8 cellular contexts compared by ENCODE assay signal in the genomic region with DNA sequence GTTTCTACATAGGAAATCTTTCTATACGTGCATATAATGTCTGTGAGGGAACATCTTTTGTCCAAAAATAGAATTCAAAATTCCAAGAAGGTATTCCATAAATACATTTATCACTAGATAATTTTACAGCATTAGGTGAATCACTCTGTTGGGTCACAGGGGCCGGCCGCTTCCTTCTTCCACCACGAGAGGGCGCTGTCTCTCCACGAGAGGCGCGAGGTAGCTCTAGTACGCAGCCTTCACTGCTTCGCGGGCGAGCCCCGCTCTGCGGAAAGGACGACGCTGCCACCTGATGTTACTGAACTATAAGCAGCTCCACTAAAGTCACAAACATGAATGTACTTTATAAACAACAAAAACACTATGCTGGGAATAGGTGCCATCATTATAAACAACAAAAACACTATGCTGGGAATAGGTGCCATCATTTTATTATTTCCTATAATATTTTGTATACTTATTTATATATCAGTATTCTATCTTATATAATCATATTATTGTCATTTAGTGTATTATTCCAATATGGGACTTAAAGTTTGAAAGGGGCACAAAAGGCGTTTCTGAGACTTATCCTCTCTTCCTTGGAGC.
DNase-seq lines count a peak whose midpoint lies in the region; ATAC-seq and TF ChIP-seq lines count a peak whose summit lies in the region.

No MANE protein-coding gene starts in this region.

- H3K9me3 Mint-ChIP-seq in activated T-cell treated with anti-CD3 and anti-CD28 coated beads, Interleukin-2, amount 50 U/mL, for 24 hours, result no peaks in the 10 kb centered on the region
- no peaks in the 10 kb centered on the region for H3K9me3 Mint-ChIP-seq in natural killer cell treated with Interleukin-12 subunit alpha and Interleukin-12 subunit beta and Interleukin-15 and Interleukin-18, amount 100 ng/mL, for 72 hours
- H3K9me3 Mint-ChIP-seq in stimulated activated memory B cell treated with anti-CD40 and anti-IgM and Interleukin-4, amounts not matched to agents 10 μg/mL and 1 μg/mL and 100 μg/mL, for 72 hours, result no peaks in the 10 kb centered on the region

- no peak for DNase-seq in BJ (ENCODE audit: low read depth)
- DNase-seq in Kasumi-1 (lab: John Stamatoyannopoulos, UW), result peak; percentile 82 to 85
- DNase-seq in Panc1 (ENCODE audit: low read depth, low spot score), result peak; percentile 57
- DNase-seq in activated T-cell treated with anti-CD3 and anti-CD28 coated beads, Interleukin-2, amount 50 U/mL, for 24 hours, result peak; percentile 92
- peak; percentile 29 for DNase-seq in esophagus squamous epithelium (lab: John Stamatoyannopoulos, UW)
- peak; percentile 86 for DNase-seq in natural killer cell treated with Interleukin-12 subunit alpha and Interleukin-12 subunit beta and Interleukin-15 and Interleukin-18, amount 100 ng/mL, for 72 hours (ENCODE audit: low spot score)

- BruUV-seq in Panc1 (replicated peaks; lab: Mats Ljungman, UMichigan), result no TSS peak

- H3K27ac ChIP-seq in Panc1 (ENCODE audit: low read length) (no peak overlapping the region), esophagus squamous epithelium (no peak overlapping the region)

- WGBS in esophagus squamous epithelium, 2 donors, result 6% methylated on average over 17 of the region's 17 CpGs

- H3K4me3 Mint-ChIP-seq in activated T-cell treated with anti-CD3 and anti-CD28 coated beads, Interleukin-2, amount 50 U/mL, for 24 hours, result no peak overlapping the region
- no peak overlapping the region for H3K4me3 Mint-ChIP-seq in natural killer cell treated with Interleukin-12 subunit alpha and Interleukin-12 subunit beta and Interleukin-15 and Interleukin-18, amount 100 ng/mL, for 72 hours
- no peak overlapping the region for H3K4me3 Mint-ChIP-seq in stimulated activated memory B cell treated with anti-CD40 and anti-IgM and Interleukin-4, amounts not matched to agents 10 μg/mL and 1 μg/mL and 100 μg/mL, for 72 hours

- TF ChIP-seq CTCF in BJ (IDR thresholded peaks at IDR 0.05; ENCODE audit: insufficient read depth, low read depth, low read length) (peak; percentile 96), Panc1 (IDR thresholded peaks at IDR 0.05) (peak; percentile 97), esophagus squamous epithelium (IDR thresholded peaks at IDR 0.05) (peak; percentile 96 to 99 (median 98))

- CTCF ChIA-PET in BJ (lab: Yijun Ruan, JAX) (interaction anchor here (0.5 to 6.4 kb wide), 27 partner anchors 12 to 822 kb away, joined by 3 to 56 read pairs (median 4); no protein-coding TSS in a partner anchor), Panc1 (lab: Charles Lee) (interaction anchor here (0.6 to 1.4 kb wide), 11 partner anchors 37 to 1853 kb away, joined by 3 to 17 read pairs (median 4); no protein-coding TSS in a partner anchor)

- peaks cover 2% of the 10 kb centered on the region for H3K36me3 Mint-ChIP-seq in activated T-cell treated with anti-CD3 and anti-CD28 coated beads, Interleukin-2, amount 50 U/mL, for 24 hours (ENCODE audit: low read depth)
- H3K36me3 Mint-ChIP-seq in natural killer cell treated with Interleukin-12 subunit alpha and Interleukin-12 subunit beta and Interleukin-15 and Interleukin-18, amount 100 ng/mL, for 72 hours, result no peaks in the 10 kb centered on the region
- peaks cover 42% of the 10 kb centered on the region for H3K36me3 Mint-ChIP-seq in stimulated activated memory B cell treated with anti-CD40 and anti-IgM and Interleukin-4, amounts not matched to agents 10 μg/mL and 1 μg/mL and 100 μg/mL, for 72 hours

- ATAC-seq in GM19467 (IDR thresholded peaks at IDR 0.05; ENCODE audit: unreplicated experiment) (peak; percentile 87), Panc1 (peak; percentile 96)
- peak; percentile 84 to 86 for ATAC-seq in natural killer cell treated with Interleukin-12 subunit alpha and Interleukin-12 subunit beta and Interleukin-15 and Interleukin-18, amount 100 ng/mL, for 72 hours
- peak; percentile 94 for ATAC-seq in stimulated activated memory B cell treated with anti-CD40 and anti-IgM and Interleukin-4, amounts not matched to agents 10 μg/mL and 1 μg/mL and 100 μg/mL, for 72 hours

- no peaks in the 10 kb centered on the region for H3K27me3 ChIP-seq in BJ (ENCODE audit: control insufficient read depth, insufficient read depth, low read length)
- H3K27me3 ChIP-seq in Panc1 (ENCODE audit: control insufficient read depth, insufficient read depth, low read length), result peaks cover 19% of the 10 kb centered on the region
- H3K27me3 ChIP-seq in esophagus squamous epithelium, result peaks cover 0 to 11% (median 0%) of the 10 kb centered on the region in 4 donors

- H3K4me3 ChIP-seq in BJ (ENCODE audit: low read depth, low read length) (no peak overlapping the region), Panc1 (ENCODE audit: low read depth in 2 of 2, low read length in 2 of 2) (no peak overlapping the region), esophagus squamous epithelium (no peak overlapping the region)

- no peaks in the 10 kb centered on the region for H3K4me1 ChIP-seq in Panc1 (ENCODE audit: control insufficient read depth, insufficient read depth, low read length)
- no peaks in the 10 kb centered on the region for H3K4me1 ChIP-seq in esophagus squamous epithelium

- H3K36me3 ChIP-seq in BJ (ENCODE audit: control insufficient read depth, insufficient read depth, low read length) (no peaks in the 10 kb centered on the region), Panc1 (ENCODE audit: control insufficient read depth, insufficient read depth, low read length) (no peaks in the 10 kb centered on the region), esophagus squamous epithelium (no peaks in the 10 kb centered on the region)

- POLR2A ChIA-PET in BJ (lab: Charles Lee), result interaction anchor here (0.7 kb wide), 1 partner anchor 148 kb away, joined by 4 read pairs; no protein-coding TSS in a partner anchor
- POLR2A ChIA-PET in Panc1 (lab: Charles Lee), result no interaction called here

- intact Hi-C loops in Panc1 (cut with micrococcal nuclease; ENCODE audit: unreplicated experiment), result loop anchor here (1.0 to 5.0 kb wide), 3 partner anchors 58 to 703 kb away; no protein-coding TSS in a partner anchor
- intact Hi-C loops in esophagus squamous epithelium (cut with DNase I), result loop anchor here (5.0 kb wide), 1 partner anchor 683 kb away; no protein-coding TSS in a partner anchor

- in situ Hi-C loops in Panc1 (cut with HindIII; ENCODE audit: low pct_unique_long_range_greater_than_20kb, low sequenced_read_pairs), result no loop called here

- H3K9me3 ChIP-seq in Panc1 (ENCODE audit: control insufficient read depth, insufficient read depth, low read depth, low read length) (no peaks in the 10 kb centered on the region), esophagus squamous epithelium (no peaks in the 10 kb centered on the region)

- no peak for TF ChIP-seq POLR2A in esophagus squamous epithelium (IDR thresholded peaks at IDR 0.05)

- H3K27me3 Mint-ChIP-seq in activated T-cell treated with anti-CD3 and anti-CD28 coated beads, Interleukin-2, amount 50 U/mL, for 24 hours, result no peaks in the 10 kb centered on the region
- peaks cover 0 to 14% of the 10 kb centered on the region in 2 donors for H3K27me3 Mint-ChIP-seq in natural killer cell treated with Interleukin-12 subunit alpha and Interleukin-12 subunit beta and Interleukin-15 and Interleukin-18, amount 100 ng/mL, for 72 hours
- H3K27me3 Mint-ChIP-seq in stimulated activated memory B cell treated with anti-CD40 and anti-IgM and Interleukin-4, amounts not matched to agents 10 μg/mL and 1 μg/mL and 100 μg/mL, for 72 hours, result no peaks in the 10 kb centered on the region

- no peak overlapping the region for H3K27ac Mint-ChIP-seq in activated T-cell treated with anti-CD3 and anti-CD28 coated beads, Interleukin-2, amount 50 U/mL, for 24 hours
- no peak overlapping the region for H3K27ac Mint-ChIP-seq in natural killer cell treated with Interleukin-12 subunit alpha and Interleukin-12 subunit beta and Interleukin-15 and Interleukin-18, amount 100 ng/mL, for 72 hours
- H3K27ac Mint-ChIP-seq in stimulated activated memory B cell treated with anti-CD40 and anti-IgM and Interleukin-4, amounts not matched to agents 10 μg/mL and 1 μg/mL and 100 μg/mL, for 72 hours, result no peak overlapping the region

- peaks cover 2% of the 10 kb centered on the region for H3K4me1 Mint-ChIP-seq in activated T-cell treated with anti-CD3 and anti-CD28 coated beads, Interleukin-2, amount 50 U/mL, for 24 hours (ENCODE audit: low read depth)
- H3K4me1 Mint-ChIP-seq in natural killer cell treated with Interleukin-12 subunit alpha and Interleukin-12 subunit beta and Interleukin-15 and Interleukin-18, amount 100 ng/mL, for 72 hours (ENCODE audit: low read depth in 2 of 2), result peaks cover 0 to 2% of the 10 kb centered on the region in 2 donors
- peaks cover 13% of the 10 kb centered on the region for H3K4me1 Mint-ChIP-seq in stimulated activated memory B cell treated with anti-CD40 and anti-IgM and Interleukin-4, amounts not matched to agents 10 μg/mL and 1 μg/mL and 100 μg/mL, for 72 hours
